Comparison of ENCODE assay signal across 1 cellular context in the genomic region with DNA sequence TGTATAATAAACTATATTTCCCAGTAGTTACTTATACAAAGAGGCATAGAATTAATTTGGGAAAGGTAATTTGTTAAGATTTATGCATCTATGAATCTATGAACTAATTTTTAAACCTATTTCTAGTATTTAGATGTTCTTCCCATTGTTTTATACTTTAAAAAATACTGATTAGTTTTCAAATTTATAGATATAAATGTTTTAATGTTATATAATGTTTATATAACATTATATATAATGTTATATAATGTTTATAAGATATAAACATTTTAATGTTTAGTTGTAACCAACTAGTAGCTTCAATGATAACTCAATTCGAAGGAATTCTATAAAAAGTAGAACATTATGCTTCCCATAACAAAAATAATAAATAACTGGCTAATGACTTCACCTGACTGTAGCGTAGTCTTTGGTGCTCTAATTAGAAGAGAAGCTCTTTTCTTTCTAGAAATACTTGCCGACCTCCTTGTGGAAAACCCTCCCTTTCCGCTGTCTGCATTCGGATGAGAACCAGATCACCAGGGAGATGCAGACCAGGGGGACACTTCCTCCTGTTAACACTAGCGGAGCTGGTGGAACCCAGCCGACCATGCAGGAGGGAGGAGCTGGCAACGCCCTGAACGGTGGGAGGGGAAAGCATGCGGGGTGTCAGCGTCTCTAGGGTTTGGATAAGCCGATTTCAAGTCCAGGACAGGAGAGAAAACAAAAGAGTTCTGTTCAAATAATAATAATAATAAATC.
TF ChIP-seq lines count a peak whose summit lies in the region.

No MANE protein-coding gene starts in this region.

TF ChIP-seq in GM12878, 131 proteins besides CTCF, POLR2A, EP300 and RAD21 (continued from another document and continues in another):
- TF ChIP-seq, protein P1, sequence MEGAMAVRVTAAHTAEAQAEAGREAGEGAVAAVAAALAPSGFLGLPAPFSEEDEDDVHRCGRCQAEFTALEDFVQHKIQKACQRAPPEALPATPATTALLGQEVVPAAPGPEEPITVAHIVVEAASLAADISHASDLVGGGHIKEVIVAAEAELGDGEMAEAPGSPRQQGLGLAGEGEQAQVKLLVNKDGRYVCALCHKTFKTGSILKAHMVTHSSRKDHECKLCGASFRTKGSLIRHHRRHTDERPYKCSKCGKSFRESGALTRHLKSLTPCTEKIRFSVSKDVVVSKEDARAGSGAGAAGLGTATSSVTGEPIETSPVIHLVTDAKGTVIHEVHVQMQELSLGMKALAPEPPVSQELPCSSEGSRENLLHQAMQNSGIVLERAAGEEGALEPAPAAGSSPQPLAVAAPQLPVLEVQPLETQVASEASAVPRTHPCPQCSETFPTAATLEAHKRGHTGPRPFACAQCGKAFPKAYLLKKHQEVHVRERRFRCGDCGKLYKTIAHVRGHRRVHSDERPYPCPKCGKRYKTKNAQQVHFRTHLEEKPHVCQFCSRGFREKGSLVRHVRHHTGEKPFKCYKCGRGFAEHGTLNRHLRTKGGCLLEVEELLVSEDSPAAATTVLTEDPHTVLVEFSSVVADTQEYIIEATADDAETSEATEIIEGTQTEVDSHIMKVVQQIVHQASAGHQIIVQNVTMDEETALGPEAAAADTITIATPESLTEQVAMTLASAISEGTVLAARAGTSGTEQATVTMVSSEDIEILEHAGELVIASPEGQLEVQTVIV (IDR thresholded peaks at IDR 0.05; ENCODE audit: borderline replicate concordance, partially characterized antibody): no peak
- TF ChIP-seq PAX8 (IDR thresholded peaks at IDR 0.05): no peak
- TF ChIP-seq BHLHE40 (IDR thresholded peaks at IDR 0.05; ENCODE audit: borderline replicate concordance in 1 of 2, low read depth in 2 of 2, low read length in 1 of 2): peak in 1 of 2 experiments; percentile 28; a peak in 1 of 4 replicates
- no peak for TF ChIP-seq SMARCA5 (IDR thresholded peaks at IDR 0.05)
- no peak for TF ChIP-seq SIN3A (IDR thresholded peaks at IDR 0.05; ENCODE audit: low read depth, low read length)
- TF ChIP-seq TBL1XR1 (IDR thresholded peaks at IDR 0.05; ENCODE audit: low read depth, low read length): no peak
- TF ChIP-seq ZNF207 (IDR thresholded peaks at IDR 0.05; ENCODE audit: borderline replicate concordance): no peak
- TF ChIP-seq, protein P2, sequence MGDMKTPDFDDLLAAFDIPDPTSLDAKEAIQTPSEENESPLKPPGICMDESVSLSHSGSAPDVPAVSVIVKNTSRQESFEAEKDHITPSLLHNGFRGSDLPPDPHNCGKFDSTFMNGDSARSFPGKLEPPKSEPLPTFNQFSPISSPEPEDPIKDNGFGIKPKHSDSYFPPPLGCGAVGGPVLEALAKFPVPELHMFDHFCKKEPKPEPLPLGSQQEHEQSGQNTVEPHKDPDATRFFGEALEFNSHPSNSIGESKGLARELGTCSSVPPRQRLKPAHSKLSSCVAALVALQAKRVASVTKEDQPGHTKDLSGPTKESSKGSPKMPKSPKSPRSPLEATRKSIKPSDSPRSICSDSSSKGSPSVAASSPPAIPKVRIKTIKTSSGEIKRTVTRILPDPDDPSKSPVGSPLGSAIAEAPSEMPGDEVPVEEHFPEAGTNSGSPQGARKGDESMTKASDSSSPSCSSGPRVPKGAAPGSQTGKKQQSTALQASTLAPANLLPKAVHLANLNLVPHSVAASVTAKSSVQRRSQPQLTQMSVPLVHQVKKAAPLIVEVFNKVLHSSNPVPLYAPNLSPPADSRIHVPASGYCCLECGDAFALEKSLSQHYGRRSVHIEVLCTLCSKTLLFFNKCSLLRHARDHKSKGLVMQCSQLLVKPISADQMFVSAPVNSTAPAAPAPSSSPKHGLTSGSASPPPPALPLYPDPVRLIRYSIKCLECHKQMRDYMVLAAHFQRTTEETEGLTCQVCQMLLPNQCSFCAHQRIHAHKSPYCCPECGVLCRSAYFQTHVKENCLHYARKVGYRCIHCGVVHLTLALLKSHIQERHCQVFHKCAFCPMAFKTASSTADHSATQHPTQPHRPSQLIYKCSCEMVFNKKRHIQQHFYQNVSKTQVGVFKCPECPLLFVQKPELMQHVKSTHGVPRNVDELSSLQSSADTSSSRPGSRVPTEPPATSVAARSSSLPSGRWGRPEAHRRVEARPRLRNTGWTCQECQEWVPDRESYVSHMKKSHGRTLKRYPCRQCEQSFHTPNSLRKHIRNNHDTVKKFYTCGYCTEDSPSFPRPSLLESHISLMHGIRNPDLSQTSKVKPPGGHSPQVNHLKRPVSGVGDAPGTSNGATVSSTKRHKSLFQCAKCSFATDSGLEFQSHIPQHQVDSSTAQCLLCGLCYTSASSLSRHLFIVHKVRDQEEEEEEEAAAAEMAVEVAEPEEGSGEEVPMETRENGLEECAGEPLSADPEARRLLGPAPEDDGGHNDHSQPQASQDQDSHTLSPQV (IDR thresholded peaks at IDR 0.05): no peak
- TF ChIP-seq, protein P3, sequence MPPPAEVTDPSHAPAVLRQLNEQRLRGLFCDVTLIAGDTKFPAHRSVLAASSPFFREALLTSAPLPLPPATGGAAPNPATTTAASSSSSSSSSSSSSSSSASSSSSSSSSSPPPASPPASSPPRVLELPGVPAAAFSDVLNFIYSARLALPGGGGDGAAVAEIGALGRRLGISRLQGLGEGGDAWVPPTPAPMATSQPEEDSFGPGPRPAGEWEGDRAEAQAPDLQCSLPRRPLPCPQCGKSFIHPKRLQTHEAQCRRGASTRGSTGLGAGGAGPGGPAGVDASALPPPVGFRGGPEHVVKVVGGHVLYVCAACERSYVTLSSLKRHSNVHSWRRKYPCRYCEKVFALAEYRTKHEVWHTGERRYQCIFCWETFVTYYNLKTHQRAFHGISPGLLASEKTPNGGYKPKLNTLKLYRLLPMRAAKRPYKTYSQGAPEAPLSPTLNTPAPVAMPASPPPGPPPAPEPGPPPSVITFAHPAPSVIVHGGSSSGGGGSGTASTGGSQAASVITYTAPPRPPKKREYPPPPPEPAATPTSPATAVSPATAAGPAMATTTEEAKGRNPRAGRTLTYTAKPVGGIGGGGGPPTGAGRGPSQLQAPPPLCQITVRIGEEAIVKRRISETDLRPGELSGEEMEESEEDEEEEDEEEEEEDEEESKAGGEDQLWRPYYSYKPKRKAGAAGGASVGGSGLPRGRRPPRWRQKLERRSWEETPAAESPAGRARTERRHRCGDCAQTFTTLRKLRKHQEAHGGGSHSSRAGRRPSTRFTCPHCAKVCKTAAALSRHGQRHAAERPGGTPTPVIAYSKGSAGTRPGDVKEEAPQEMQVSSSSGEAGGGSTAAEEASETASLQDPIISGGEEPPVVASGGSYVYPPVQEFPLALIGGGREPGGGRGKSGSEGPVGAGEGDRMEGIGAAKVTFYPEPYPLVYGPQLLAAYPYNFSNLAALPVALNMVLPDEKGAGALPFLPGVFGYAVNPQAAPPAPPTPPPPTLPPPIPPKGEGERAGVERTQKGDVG (CRISPR knock-in tag; IDR thresholded peaks at IDR 0.05): no peak
- TF ChIP-seq, protein P4, sequence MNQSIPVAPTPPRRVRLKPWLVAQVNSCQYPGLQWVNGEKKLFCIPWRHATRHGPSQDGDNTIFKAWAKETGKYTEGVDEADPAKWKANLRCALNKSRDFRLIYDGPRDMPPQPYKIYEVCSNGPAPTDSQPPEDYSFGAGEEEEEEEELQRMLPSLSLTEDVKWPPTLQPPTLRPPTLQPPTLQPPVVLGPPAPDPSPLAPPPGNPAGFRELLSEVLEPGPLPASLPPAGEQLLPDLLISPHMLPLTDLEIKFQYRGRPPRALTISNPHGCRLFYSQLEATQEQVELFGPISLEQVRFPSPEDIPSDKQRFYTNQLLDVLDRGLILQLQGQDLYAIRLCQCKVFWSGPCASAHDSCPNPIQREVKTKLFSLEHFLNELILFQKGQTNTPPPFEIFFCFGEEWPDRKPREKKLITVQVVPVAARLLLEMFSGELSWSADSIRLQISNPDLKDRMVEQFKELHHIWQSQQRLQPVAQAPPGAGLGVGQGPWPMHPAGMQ (IDR thresholded peaks at IDR 0.05; ENCODE audit: borderline replicate concordance): no peak
- no peak for TF ChIP-seq TCF7 (IDR thresholded peaks at IDR 0.05; ENCODE audit: borderline replicate concordance)
- TF ChIP-seq MYC (IDR thresholded peaks at IDR 0.05; ENCODE audit: insufficient read depth, insufficient read length, insufficient replicate concordance, low read length, severe bottlenecking): no peak
- TF ChIP-seq RUNX3 (IDR thresholded peaks at IDR 0.05; ENCODE audit: low read length): no peak
- TF ChIP-seq, protein P5, sequence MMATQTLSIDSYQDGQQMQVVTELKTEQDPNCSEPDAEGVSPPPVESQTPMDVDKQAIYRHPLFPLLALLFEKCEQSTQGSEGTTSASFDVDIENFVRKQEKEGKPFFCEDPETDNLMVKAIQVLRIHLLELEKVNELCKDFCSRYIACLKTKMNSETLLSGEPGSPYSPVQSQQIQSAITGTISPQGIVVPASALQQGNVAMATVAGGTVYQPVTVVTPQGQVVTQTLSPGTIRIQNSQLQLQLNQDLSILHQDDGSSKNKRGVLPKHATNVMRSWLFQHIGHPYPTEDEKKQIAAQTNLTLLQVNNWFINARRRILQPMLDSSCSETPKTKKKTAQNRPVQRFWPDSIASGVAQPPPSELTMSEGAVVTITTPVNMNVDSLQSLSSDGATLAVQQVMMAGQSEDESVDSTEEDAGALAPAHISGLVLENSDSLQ (IDR thresholded peaks at IDR 0.05): 0 out of 2 replicates have a peak, but pooled peaks have one; percentile 6
- TF ChIP-seq EZH2 (IDR thresholded peaks at IDR 0.05; ENCODE audit: borderline replicate concordance, control insufficient read depth, low read depth, low read length): no peak
- no peak for TF ChIP-seq RFX5 (IDR thresholded peaks at IDR 0.05; ENCODE audit: low read depth, low read length)
- TF ChIP-seq POLR2AphosphoS2 (IDR thresholded peaks at IDR 0.05; ENCODE audit: low read depth, low read length): no peak
- TF ChIP-seq, protein P6, sequence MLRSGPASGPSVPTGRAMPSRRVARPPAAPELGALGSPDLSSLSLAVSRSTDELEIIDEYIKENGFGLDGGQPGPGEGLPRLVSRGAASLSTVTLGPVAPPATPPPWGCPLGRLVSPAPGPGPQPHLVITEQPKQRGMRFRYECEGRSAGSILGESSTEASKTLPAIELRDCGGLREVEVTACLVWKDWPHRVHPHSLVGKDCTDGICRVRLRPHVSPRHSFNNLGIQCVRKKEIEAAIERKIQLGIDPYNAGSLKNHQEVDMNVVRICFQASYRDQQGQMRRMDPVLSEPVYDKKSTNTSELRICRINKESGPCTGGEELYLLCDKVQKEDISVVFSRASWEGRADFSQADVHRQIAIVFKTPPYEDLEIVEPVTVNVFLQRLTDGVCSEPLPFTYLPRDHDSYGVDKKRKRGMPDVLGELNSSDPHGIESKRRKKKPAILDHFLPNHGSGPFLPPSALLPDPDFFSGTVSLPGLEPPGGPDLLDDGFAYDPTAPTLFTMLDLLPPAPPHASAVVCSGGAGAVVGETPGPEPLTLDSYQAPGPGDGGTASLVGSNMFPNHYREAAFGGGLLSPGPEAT (IDR thresholded peaks at IDR 0.05; ENCODE audit: low read depth): peak; percentile 11; the same call in 1 of the 2 replicates
- no peak for TF ChIP-seq MEF2A (IDR thresholded peaks at IDR 0.05; ENCODE audit: insufficient read depth, low read depth, low read length)
- no peak for TF ChIP-seq CREM (IDR thresholded peaks at IDR 0.05; ENCODE audit: low read depth)
- TF ChIP-seq, protein P7, sequence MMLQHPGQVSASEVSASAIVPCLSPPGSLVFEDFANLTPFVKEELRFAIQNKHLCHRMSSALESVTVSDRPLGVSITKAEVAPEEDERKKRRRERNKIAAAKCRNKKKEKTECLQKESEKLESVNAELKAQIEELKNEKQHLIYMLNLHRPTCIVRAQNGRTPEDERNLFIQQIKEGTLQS (IDR thresholded peaks at IDR 0.05; ENCODE audit: borderline replicate concordance, extremely low read depth, low read depth, low read length): no peak
- TF ChIP-seq NFXL1 (IDR thresholded peaks at IDR 0.05; ENCODE audit: borderline replicate concordance): no peak
- TF ChIP-seq FOXM1 (IDR thresholded peaks at IDR 0.05; ENCODE audit: low read depth, low read length): no peak
- TF ChIP-seq SREBF2 (IDR thresholded peaks at IDR 0.05; ENCODE audit: low read length): no peak
- TF ChIP-seq HDAC2 (IDR thresholded peaks at IDR 0.05): no peak
- TF ChIP-seq BCL11A (IDR thresholded peaks at IDR 0.05; ENCODE audit: low read depth, low read length): no peak
- no peak for TF ChIP-seq STAT3 (IDR thresholded peaks at IDR 0.05; ENCODE audit: low read depth, low read length)
- TF ChIP-seq PAX5 (IDR thresholded peaks at IDR 0.05; ENCODE audit: borderline replicate concordance, low read depth, low read length): peak; percentile 94
- TF ChIP-seq FOS (IDR thresholded peaks at IDR 0.05; ENCODE audit: borderline replicate concordance, extremely low read depth, insufficient read length): no peak
- TF ChIP-seq, protein P8, sequence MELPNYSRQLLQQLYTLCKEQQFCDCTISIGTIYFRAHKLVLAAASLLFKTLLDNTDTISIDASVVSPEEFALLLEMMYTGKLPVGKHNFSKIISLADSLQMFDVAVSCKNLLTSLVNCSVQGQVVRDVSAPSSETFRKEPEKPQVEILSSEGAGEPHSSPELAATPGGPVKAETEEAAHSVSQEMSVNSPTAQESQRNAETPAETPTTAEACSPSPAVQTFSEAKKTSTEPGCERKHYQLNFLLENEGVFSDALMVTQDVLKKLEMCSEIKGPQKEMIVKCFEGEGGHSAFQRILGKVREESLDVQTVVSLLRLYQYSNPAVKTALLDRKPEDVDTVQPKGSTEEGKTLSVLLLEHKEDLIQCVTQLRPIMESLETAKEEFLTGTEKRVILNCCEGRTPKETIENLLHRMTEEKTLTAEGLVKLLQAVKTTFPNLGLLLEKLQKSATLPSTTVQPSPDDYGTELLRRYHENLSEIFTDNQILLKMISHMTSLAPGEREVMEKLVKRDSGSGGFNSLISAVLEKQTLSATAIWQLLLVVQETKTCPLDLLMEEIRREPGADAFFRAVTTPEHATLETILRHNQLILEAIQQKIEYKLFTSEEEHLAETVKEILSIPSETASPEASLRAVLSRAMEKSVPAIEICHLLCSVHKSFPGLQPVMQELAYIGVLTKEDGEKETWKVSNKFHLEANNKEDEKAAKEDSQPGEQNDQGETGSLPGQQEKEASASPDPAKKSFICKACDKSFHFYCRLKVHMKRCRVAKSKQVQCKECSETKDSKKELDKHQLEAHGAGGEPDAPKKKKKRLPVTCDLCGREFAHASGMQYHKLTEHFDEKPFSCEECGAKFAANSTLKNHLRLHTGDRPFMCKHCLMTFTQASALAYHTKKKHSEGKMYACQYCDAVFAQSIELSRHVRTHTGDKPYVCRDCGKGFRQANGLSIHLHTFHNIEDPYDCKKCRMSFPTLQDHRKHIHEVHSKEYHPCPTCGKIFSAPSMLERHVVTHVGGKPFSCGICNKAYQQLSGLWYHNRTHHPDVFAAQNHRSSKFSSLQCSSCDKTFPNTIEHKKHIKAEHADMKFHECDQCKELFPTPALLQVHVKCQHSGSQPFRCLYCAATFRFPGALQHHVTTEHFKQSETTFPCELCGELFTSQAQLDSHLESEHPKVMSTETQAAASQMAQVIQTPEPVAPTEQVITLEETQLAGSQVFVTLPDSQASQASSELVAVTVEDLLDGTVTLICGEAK (IDR thresholded peaks at IDR 0.05; ENCODE audit: borderline replicate concordance): peak; percentile 66; the same call in 1 of the 2 replicates
- peak; percentile 67; the same call in 1 of the 2 replicates for TF ChIP-seq MXI1 (IDR thresholded peaks at IDR 0.05; ENCODE audit: low read depth, low read length)
- no peak for TF ChIP-seq FOXK2 (IDR thresholded peaks at IDR 0.05)
- TF ChIP-seq NR2C2 (IDR thresholded peaks at IDR 0.05; ENCODE audit: borderline replicate concordance, control insufficient read depth, insufficient read length, low read depth): no peak
- TF ChIP-seq EGR1 (IDR thresholded peaks at IDR 0.05; ENCODE audit: borderline replicate concordance in 1 of 2, low read depth in 2 of 2, low read length in 2 of 2): peak in 1 of 2 experiments; percentile 20; a peak in 1 of 3 replicates
- peak; percentile 62 for TF ChIP-seq MEF2B (IDR thresholded peaks at IDR 0.05; ENCODE audit: partially characterized antibody, poor library complexity, severe bottlenecking)
